In genomic region chr3:52305926-52306325, GRCh38 we compare ENCODE assay signal across 19 cellular contexts.
"Had no signal": no experiment of that assay in that cellular context is flagged by ENCODE, and none has a peak within 500 bp of the region (broad histone marks: within the 10 kb centered on the region; RNA-seq: fewer than 3 reads in every experiment).

No MANE protein-coding gene starts in this region.

- H3K4me3 ChIP-seq: heart left ventricle, left lung, psoas muscle, right lobe of liver, spleen, testis had no signal

- H3K27ac ChIP-seq: brain microvascular endothelial cell, foreskin keratinocyte, heart left ventricle, left lung, psoas muscle, right lobe of liver, spleen, testis had no signal

- H3K9me3 ChIP-seq: heart left ventricle, left lung, psoas muscle, right lobe of liver, spleen, testis had no signal

- DNase-seq: activated B cell treated with CpG ODN at 0.5 μM for 24 hours; activated CD4-positive, alpha-beta T cell treated with anti-CD3 and anti-CD28 coated beads, Interleukin-2, amount 10 ng/mL, durations not matched to agents 7 days and 5 days; activated CD8-positive, alpha-beta memory T cell treated with anti-CD3 and anti-CD28 coated beads for 24 hours; brain microvascular endothelial cell; foreskin keratinocyte; heart left ventricle; islet precursor cell; left lung; mesenchymal stem cell; occipital lobe; psoas muscle; right lobe of liver; spleen; stimulated activated CD4-positive, alpha-beta T cell treated with anti-CD3 and anti-CD28 coated beads, Interleukin-1b, Interleukin-23, amount 100 ng/mL, for 48 hours; stimulated activated naive CD8-positive, alpha-beta T cell treated with anti-CD3 and anti-CD28 coated beads, Interleukin-15, Interleukin-2, amounts not matched to agents 100 U/mL and 50 U/mL, for 24 hours; testis had no signal

- H3K9me3 Mint-ChIP-seq: activated B cell treated with CpG ODN at 0.5 μM for 24 hours; activated CD4-positive, alpha-beta T cell treated with anti-CD3 and anti-CD28 coated beads, Interleukin-2, amount 10 ng/mL, durations not matched to agents 7 days and 5 days; activated naive CD4-positive, alpha-beta T cell treated with anti-CD3 and anti-CD28 coated beads, Interleukin-2, amount 50 U/mL, for 24 hours; T-helper 1 cell treated with Interleukin-12 subunit alpha and Interleukin-12 subunit beta and Interleukin-4 antibody, amounts not matched to agents 30 μg/mL and 1 μg/mL, for 36 hours had no signal

- ATAC-seq: foreskin keratinocyte; heart left ventricle; left lung; psoas muscle; right lobe of liver; SK-N-SH treated with all-trans-retinoic acid at 6 μM for 48 hours; stimulated activated naive CD8-positive, alpha-beta T cell treated with anti-CD3 and anti-CD28 coated beads, Interleukin-15, Interleukin-2, amounts not matched to agents 100 U/mL and 50 U/mL, for 24 hours had no signal

- H3K27ac Mint-ChIP-seq: activated B cell treated with CpG ODN at 0.5 μM for 24 hours; activated CD4-positive, alpha-beta T cell treated with anti-CD3 and anti-CD28 coated beads, Interleukin-2, amount 10 ng/mL, durations not matched to agents 7 days and 5 days; T-helper 1 cell treated with Interleukin-12 subunit alpha and Interleukin-12 subunit beta and Interleukin-4 antibody, amounts not matched to agents 30 μg/mL and 1 μg/mL, for 36 hours had no signal

- H3K4me1 ChIP-seq: foreskin keratinocyte, heart left ventricle, left lung, psoas muscle, right lobe of liver had no signal

- H3K4me3 Mint-ChIP-seq: activated B cell treated with CpG ODN at 0.5 μM for 24 hours; activated CD4-positive, alpha-beta T cell treated with anti-CD3 and anti-CD28 coated beads, Interleukin-2, amount 10 ng/mL, durations not matched to agents 7 days and 5 days; activated naive CD4-positive, alpha-beta T cell treated with anti-CD3 and anti-CD28 coated beads, Interleukin-2, amount 50 U/mL, for 24 hours; T-helper 1 cell treated with Interleukin-12 subunit alpha and Interleukin-12 subunit beta and Interleukin-4 antibody, amounts not matched to agents 30 μg/mL and 1 μg/mL, for 36 hours had no signal

- H3K36me3 ChIP-seq: brain microvascular endothelial cell, right lobe of liver had no signal

- H3K27me3 Mint-ChIP-seq: activated B cell treated with CpG ODN at 0.5 μM for 24 hours; activated CD4-positive, alpha-beta T cell treated with anti-CD3 and anti-CD28 coated beads, Interleukin-2, amount 10 ng/mL, durations not matched to agents 7 days and 5 days; activated naive CD4-positive, alpha-beta T cell treated with anti-CD3 and anti-CD28 coated beads, Interleukin-2, amount 50 U/mL, for 24 hours had no signal

- H3K27me3 ChIP-seq: brain microvascular endothelial cell, foreskin keratinocyte, heart left ventricle, left lung, right lobe of liver, spleen, testis had no signal
